In the genomic region with DNA sequence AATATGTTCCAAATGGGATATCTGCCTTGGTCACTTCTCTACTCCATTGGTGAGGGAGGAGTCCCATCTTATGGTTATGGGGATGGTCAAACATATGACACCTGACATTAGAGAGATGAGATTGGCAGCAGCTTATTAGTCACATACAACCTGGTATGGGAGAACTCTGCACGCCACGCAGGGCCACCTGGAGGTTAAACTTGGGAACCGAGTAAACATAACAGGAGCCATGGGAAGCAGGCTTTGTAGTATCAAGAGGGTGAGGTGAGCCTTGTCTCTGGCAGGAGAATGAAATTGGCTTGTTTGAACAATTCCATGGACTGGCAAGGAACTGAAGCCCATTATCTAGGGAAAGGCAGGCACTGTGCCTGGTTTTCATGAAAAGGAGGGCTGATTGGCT, we compare ENCODE assay signal across 17 cellular contexts.
DNase-seq lines count a peak whose midpoint lies in the region; TF ChIP-seq lines count a peak whose summit lies in the region.
"Had no signal": no experiment of that assay in that cellular context is flagged by ENCODE, and none has a peak within 500 bp of the region (broad histone marks: within the 10 kb centered on the region; RNA-seq: fewer than 3 reads in every experiment).

No MANE protein-coding gene starts in this region.

- intact Hi-C loops in MCF 10A (cut with micrococcal nuclease) (no loop called here), breast epithelium (cut with DNase I; ENCODE audit: low total_unique reads) (no loop called here)

- H3K27ac Mint-ChIP-seq in MCF 10A (ENCODE audit: low read depth, unreplicated experiment) = no peak overlapping the region
- H3K27ac Mint-ChIP-seq in activated CD4-positive, alpha-beta T cell treated with anti-CD3 and anti-CD28 coated beads, Interleukin-2, amount 10 ng/mL, durations not matched to agents 7 days and 5 days = no peak overlapping the region
- H3K27ac Mint-ChIP-seq: CD4-positive, alpha-beta T cell; T-helper 17 cell had no signal

- no peaks in the 10 kb centered on the region for H3K36me3 ChIP-seq in breast epithelium
- no peaks in the 10 kb centered on the region for H3K36me3 ChIP-seq in WERI-Rb-1

- H3K4me3 ChIP-seq in breast epithelium (no peak overlapping the region), WERI-Rb-1 (ENCODE audit: low read depth, low read length) (no peak overlapping the region)
- H3K4me3 ChIP-seq: PC-9 had no signal

- BruUV-seq in MCF 10A (replicated peaks; lab: Mats Ljungman, UMichigan) = no TSS peak

- H3K27ac ChIP-seq in breast epithelium = no peak overlapping the region
- H3K27ac ChIP-seq in WERI-Rb-1 = no peak overlapping the region
- H3K27ac ChIP-seq: KMS-11, PC-9 had no signal

- H3K4me3 Mint-ChIP-seq in MCF 10A (ENCODE audit: unreplicated experiment) = no peak overlapping the region
- no peak overlapping the region for H3K4me3 Mint-ChIP-seq in activated CD4-positive, alpha-beta T cell treated with anti-CD3 and anti-CD28 coated beads, Interleukin-2, amount 10 ng/mL, durations not matched to agents 7 days and 5 days
- H3K4me3 Mint-ChIP-seq: CD4-positive, alpha-beta T cell; T-helper 17 cell had no signal

- POLR2A ChIA-PET in MCF 10A (lab: Yijun Ruan, JAX) = no interaction called here
- POLR2A ChIA-PET in activated CD4-positive, alpha-beta T cell treated with anti-CD3 and anti-CD28 coated beads, Interleukin-2, amount 10 ng/mL, durations not matched to agents 7 days and 5 days (lab: Charles Lee) = no interaction called here

- TF ChIP-seq CTCF in MCF 10A (IDR thresholded peaks at IDR 0.05; ENCODE audit: unreplicated experiment) (no peak), breast epithelium (IDR thresholded peaks at IDR 0.05) (no peak), WERI-Rb-1 (IDR thresholded peaks at IDR 0.05; ENCODE audit: low read depth, low read length) (no peak)

- H3K4me1 Mint-ChIP-seq in MCF 10A (ENCODE audit: insufficient read depth, unreplicated experiment) = no peaks in the 10 kb centered on the region
- no peaks in the 10 kb centered on the region for H3K4me1 Mint-ChIP-seq in activated CD4-positive, alpha-beta T cell treated with anti-CD3 and anti-CD28 coated beads, Interleukin-2, amount 10 ng/mL, durations not matched to agents 7 days and 5 days
- H3K4me1 Mint-ChIP-seq: T-helper 17 cell had no signal

- DNase-seq in MCF 10A (ENCODE audit: unreplicated experiment) = peak; percentile 8
- DNase-seq in breast epithelium (ENCODE audit: low spot score in 2 of 2) = no peak
- peak; percentile 85 for DNase-seq in NCI-H2029 (lab: John Stamatoyannopoulos, UW)
- DNase-seq in WERI-Rb-1 = peak; percentile 8
- DNase-seq in cortex of kidney (lab: John Stamatoyannopoulos, UW) = no peak
- no peak for DNase-seq in activated CD4-positive, alpha-beta T cell treated with anti-CD3 and anti-CD28 coated beads, Interleukin-2, amount 10 ng/mL, durations not matched to agents 7 days and 5 days
- DNase-seq in NCI-H1694 treated with DMSO at 0.1 percent for 48 hours (lab: John Stamatoyannopoulos, UW) = no peak
- DNase-seq: CD4-positive, alpha-beta T cell; EL; GF-D8; IMR-90; NCI-H1417 treated with DMSO at 0.1 percent for 48 hours; NCI-H82; PC-9; RPMI8226; T-helper 17 cell had no signal

- CTCF ChIA-PET in MCF 10A (lab: Yijun Ruan, JAX) = no interaction called here
- CTCF ChIA-PET in activated CD4-positive, alpha-beta T cell treated with anti-CD3 and anti-CD28 coated beads, Interleukin-2, amount 10 ng/mL, durations not matched to agents 7 days and 5 days (lab: Charles Lee) = no interaction called here

- H3K4me1 ChIP-seq in breast epithelium = no peaks in the 10 kb centered on the region

- no peaks in the 10 kb centered on the region for H3K9me3 Mint-ChIP-seq in MCF 10A (ENCODE audit: unreplicated experiment)
- H3K9me3 Mint-ChIP-seq in activated CD4-positive, alpha-beta T cell treated with anti-CD3 and anti-CD28 coated beads, Interleukin-2, amount 10 ng/mL, durations not matched to agents 7 days and 5 days = no peaks in the 10 kb centered on the region

- H3K27me3 ChIP-seq in breast epithelium (no peaks in the 10 kb centered on the region), WERI-Rb-1 (ENCODE audit: insufficient read depth, low read depth, severe bottlenecking) (no peaks in the 10 kb centered on the region)

- no peaks in the 10 kb centered on the region for H3K9me3 ChIP-seq in breast epithelium
- H3K9me3 ChIP-seq in WERI-Rb-1 (ENCODE audit: severe bottlenecking) = no peaks in the 10 kb centered on the region

- peaks cover 80% of the 10 kb centered on the region for H3K27me3 Mint-ChIP-seq in MCF 10A (ENCODE audit: insufficient read depth, unreplicated experiment)
- H3K27me3 Mint-ChIP-seq in activated CD4-positive, alpha-beta T cell treated with anti-CD3 and anti-CD28 coated beads, Interleukin-2, amount 10 ng/mL, durations not matched to agents 7 days and 5 days = no peaks in the 10 kb centered on the region
- H3K27me3 Mint-ChIP-seq: CD4-positive, alpha-beta T cell; T-helper 17 cell had no signal

- H3K36me3 Mint-ChIP-seq in MCF 10A (ENCODE audit: insufficient read depth, unreplicated experiment) = no peaks in the 10 kb centered on the region
- H3K36me3 Mint-ChIP-seq in activated CD4-positive, alpha-beta T cell treated with anti-CD3 and anti-CD28 coated beads, Interleukin-2, amount 10 ng/mL, durations not matched to agents 7 days and 5 days (ENCODE audit: low read depth) = no peaks in the 10 kb centered on the region

- TF ChIP-seq POLR2A in breast epithelium (IDR thresholded peaks at IDR 0.05) = no peak

Comparison
In these comparisons a context has a peak if more than half of its experiments do, and no peak if none do; other contexts are left out.
1. DNase-seq: peak in MCF 10A (single experiment), NCI-H2029 (single experiment) and WERI-Rb-1 (single experiment); none in breast epithelium (0 of 2), cortex of kidney (single experiment), activated CD4-positive, alpha-beta T cell treated with anti-CD3 and anti-CD28 coated beads, Interleukin-2, amount 10 ng/mL, durations not matched to agents 7 days and 5 days (single experiment) and NCI-H1694 treated with DMSO at 0.1 percent for 48 hours (single experiment).